8 cellular contexts compared by ENCODE assay signal in genomic region chr2:40101076-40101688, GRCh38.
DNase-seq lines count a peak whose midpoint lies in the region; ATAC-seq, FAIRE-seq and TF ChIP-seq lines count a peak whose summit lies in the region.

No MANE protein-coding gene starts in this region.

- TF ChIP-seq CTCF in lower leg skin (IDR thresholded peaks at IDR 0.05): no peak

- intact Hi-C loops in lower leg skin (cut with DNase I; ENCODE audit: low total_unique reads): no loop called here

- no peak for FAIRE-seq in HTR-8/SVneo (lab: Jason Lieb, UNC)

- no peak for TF ChIP-seq POLR2A in lower leg skin (IDR thresholded peaks at IDR 0.05)

- 15 to 48% methylated on average over 1 of the region's 1 CpG for WGBS in lower leg skin, 2 donors

- peak; percentile 83 for DNase-seq in EL
- DNase-seq in HCEC 1CT: peak; percentile 80
- peak; percentile 57 for DNase-seq in NCI-H69 (lab: John Stamatoyannopoulos, UW)
- peak; percentile 10 for DNase-seq in hepatic stellate cell (ENCODE audit: low spot score)
- no peak for DNase-seq in OCI-M2 (lab: John Stamatoyannopoulos, UW; ENCODE audit: unreplicated experiment)
- no peak for DNase-seq in HTR-8/SVneo (ENCODE audit: insufficient read length, low spot score)
- no peak for DNase-seq in lower leg skin (ENCODE audit: low spot score in 2 of 2)

- H3K4me3 ChIP-seq in lower leg skin (ENCODE audit: low read depth, poor library complexity, severe bottlenecking): no peak overlapping the region

- no peak for ATAC-seq in GM19455 (IDR thresholded peaks at IDR 0.05; ENCODE audit: unreplicated experiment)

Comparison
In these comparisons a context has a peak if more than half of its experiments do, and no peak if none do; other contexts are left out.
1. DNase-seq: peak in EL (single experiment), HCEC 1CT (single experiment), NCI-H69 (single experiment) and hepatic stellate cell (single experiment); none in OCI-M2 (single experiment), HTR-8/SVneo (single experiment) and lower leg skin (0 of 2).